Comparison of ENCODE assay signal across 15 cellular contexts in genomic region chr2:111667001-111667400, GRCh38.
DNase-seq lines count a peak whose midpoint lies in the region; ATAC-seq, FAIRE-seq and TF ChIP-seq lines count a peak whose summit lies in the region.
"Had no signal": no experiment of that assay in that cellular context is flagged by ENCODE, and none has a peak within 500 bp of the region (broad histone marks: within the 10 kb centered on the region; RNA-seq: fewer than 3 reads in every experiment).

No MANE protein-coding gene starts in this region.

- no peaks in the 10 kb centered on the region for H3K79me2 ChIP-seq in GM23248 (ENCODE audit: insufficient read depth)
- no peaks in the 10 kb centered on the region for H3K79me2 ChIP-seq in K562 (ENCODE audit: control insufficient read depth, insufficient read depth, low read length)

- ATAC-seq in K562 (no peak), left lobe of liver (no peak), sciatic nerve (no peak)
- no peak for ATAC-seq in CD4-positive, alpha-beta T cell (ENCODE audit: poor library complexity)

- TF ChIP-seq CTCF in K562 (IDR thresholded peaks at IDR 0.05 in 2 of 3, conservative IDR thresholded peaks at IDR 0.05 in 1 of 3; ENCODE audit: insufficient read depth in 2 of 3, low read depth in 1 of 3, low read length in 3 of 3): no peak
- TF ChIP-seq CTCF in vagina (IDR thresholded peaks at IDR 0.05): no peak
- no peak for TF ChIP-seq CTCF in CD4-positive, alpha-beta T cell (IDR thresholded peaks at IDR 0.05)

- H3K9me3 Mint-ChIP-seq in CD4-positive, alpha-beta T cell: no peaks in the 10 kb centered on the region

- no peaks in the 10 kb centered on the region for H3K4me1 Mint-ChIP-seq in CD4-positive, alpha-beta T cell (ENCODE audit: low read depth)

- in situ Hi-C loops in GM23248 (cut with MboI) (loop anchor here (25.0 kb wide), 1 partner anchor 180 kb away; no protein-coding TSS in a partner anchor), K562 (cut with MboI) (no loop called here)

- CTCF ChIA-PET in K562 (lab: Yijun Ruan, JAX; ENCODE audit: low intra/inter-chr PET ratio): no interaction called here
- CTCF ChIA-PET in CD4-positive, alpha-beta T cell (lab: Charles Lee): no interaction called here

- H3K27ac ChIP-seq in GM23248 (no peak overlapping the region), K562 (ENCODE audit: extremely low read depth, low read depth, low read length) (no peak overlapping the region), vagina (no peak overlapping the region)
- no peak overlapping the region for H3K27ac ChIP-seq in CD4-positive, alpha-beta T cell (ENCODE audit: low read depth, low read length)
- H3K27ac ChIP-seq: BLaER1 treated with 17β-estradiol and CSF1 and Interleukin-3, amounts not matched to agents 10 nM and 100 nM had no signal

- H4K20me1 ChIP-seq in GM23248 (ENCODE audit: insufficient read depth): no peaks in the 10 kb centered on the region
- no peaks in the 10 kb centered on the region for H4K20me1 ChIP-seq in K562 (replicated peaks; ENCODE audit: control insufficient read depth, insufficient read depth, low read length)
- H4K20me1 ChIP-seq: BLaER1 treated with 17β-estradiol and CSF1 and Interleukin-3, amounts not matched to agents 10 nM and 100 nM had no signal

- no peaks in the 10 kb centered on the region for H3K9me2 ChIP-seq in GM23248 (ENCODE audit: insufficient read depth)
- H3K9me2 ChIP-seq: SK-N-SH had no signal

- H3K9me1 ChIP-seq in K562 (ENCODE audit: control insufficient read depth, insufficient read depth, low read length): no peaks in the 10 kb centered on the region

- H3K9ac ChIP-seq in GM23248: no peak overlapping the region
- H3K9ac ChIP-seq in K562 (ENCODE audit: insufficient read depth in 1 of 2, low read depth in 2 of 2, low read length in 2 of 2): no peak overlapping the region
- H3K9ac ChIP-seq: BLaER1 treated with 17β-estradiol and CSF1 and Interleukin-3, amounts not matched to agents 10 nM and 100 nM; SK-N-SH had no signal

- no peak overlapping the region for H3K27ac Mint-ChIP-seq in CD4-positive, alpha-beta T cell
- H3K27ac Mint-ChIP-seq: CD8-positive, alpha-beta memory T cell had no signal

- WGBS in GM23248 (ENCODE audit: low coverage in 1 of 2, low lambda C conversion rate in 2 of 2, missing lambda C conversion rate in 2 of 2), 2 experiments: 84 to 89% methylated on average over 8 of the region's 8 CpGs
- WGBS in K562 (ENCODE audit: insufficient coverage, low coverage, missing lambda C conversion rate): 46% methylated on average over 8 of the region's 8 CpGs

- intact Hi-C loops in K562 (cut with micrococcal nuclease) (loop anchor here (2.0 to 5.0 kb wide), 3 partner anchors 32 to 550 kb away; no protein-coding TSS in a partner anchor), vagina (cut with DNase I) (loop anchor here (10.0 kb wide), 1 partner anchor 552 kb away; no protein-coding TSS in a partner anchor), sciatic nerve (cut with DNase I) (no loop called here)
- intact Hi-C loops in CD4-positive, alpha-beta T cell (cut with DNase I, micrococcal nuclease): no loop called here

- POLR2A ChIA-PET in K562 (lab: Yijun Ruan, JAX): interaction anchor here (1.6 kb wide), 1 partner anchor 11 kb away, joined by 7 read pairs; no protein-coding TSS in a partner anchor
- POLR2A ChIA-PET in CD4-positive, alpha-beta T cell (lab: Charles Lee): no interaction called here

- DNase-seq in GM23248 (no peak), K562 (ENCODE audit: extremely low read depth in 1 of 4, low spot score in 3 of 4) (no peak), left lobe of liver (ENCODE audit: low spot score) (peak; percentile 5), vagina (ENCODE audit: extremely low spot score in 2 of 2) (peak; percentile 3 to 70), amygdala (lab: John Stamatoyannopoulos, UW) (no peak), sciatic nerve (ENCODE audit: low spot score) (no peak)
- no peak for DNase-seq in CD4-positive, alpha-beta T cell
- DNase-seq: CD8-positive, alpha-beta memory T cell; GOT3; NCI-H1105; NCI-H2081; NCI-H2171 treated with DMSO at 0.1 percent for 48 hours; SHP77; SK-N-SH had no signal

- no peak overlapping the region for H3K4me3 ChIP-seq in GM23248
- H3K4me3 ChIP-seq in K562: no peak overlapping the region
- H3K4me3 ChIP-seq in vagina: no peak overlapping the region
- H3K4me3 ChIP-seq: BLaER1 treated with 17β-estradiol and CSF1 and Interleukin-3, amounts not matched to agents 10 nM and 100 nM had no signal

- H3K9me3 ChIP-seq in GM23248 (ENCODE audit: low read depth) (no peaks in the 10 kb centered on the region), K562 (replicated peaks; ENCODE audit: control insufficient read depth, insufficient read depth, low read depth, low read length) (no peaks in the 10 kb centered on the region; the same call in 1 of the 2 replicates), vagina (no peaks in the 10 kb centered on the region)
- no peaks in the 10 kb centered on the region for H3K9me3 ChIP-seq in CD4-positive, alpha-beta T cell (ENCODE audit: control insufficient read depth, low read length)
- H3K9me3 ChIP-seq: SK-N-SH had no signal

- H3K4me2 ChIP-seq in GM23248 (ENCODE audit: unreplicated experiment) (no peak overlapping the region), K562 (ENCODE audit: insufficient read depth, low read length) (no peak overlapping the region)
- H3K4me2 ChIP-seq: SK-N-SH had no signal

- no TSS peak for BruUV-seq in K562 (replicated peaks; lab: Mats Ljungman, UMichigan)

- H3K4me1 ChIP-seq in GM23248 (ENCODE audit: insufficient read depth) (peaks cover 15% of the 10 kb centered on the region), K562 (replicated peaks in 1 of 2; ENCODE audit: control insufficient read depth in 2 of 2, insufficient read depth in 2 of 2, low read length in 2 of 2) (peaks cover 9 to 17% of the 10 kb centered on the region in 2 experiments; a peak in 4 of 5 replicates), vagina (peaks cover 7% of the 10 kb centered on the region)

- H3K36me3 ChIP-seq in GM23248 (ENCODE audit: low read depth) (no peaks in the 10 kb centered on the region), K562 (ENCODE audit: control insufficient read depth, insufficient read depth, low read length) (no peaks in the 10 kb centered on the region; the same call in 2 of the 3 replicates), vagina (no peaks in the 10 kb centered on the region)
- H3K36me3 ChIP-seq: BLaER1 treated with 17β-estradiol and CSF1 and Interleukin-3, amounts not matched to agents 10 nM and 100 nM had no signal

- H3K36me3 Mint-ChIP-seq in CD4-positive, alpha-beta T cell (ENCODE audit: low read depth): no peaks in the 10 kb centered on the region
- H3K36me3 Mint-ChIP-seq: CD8-positive, alpha-beta memory T cell had no signal

- H3K27me3 ChIP-seq in GM23248 (replicated peaks; ENCODE audit: insufficient read depth) (no peaks in the 10 kb centered on the region), K562 (ENCODE audit: control insufficient read depth in 2 of 2, insufficient read depth in 2 of 2, low read length in 2 of 2) (no peaks in the 10 kb centered on the region), vagina (no peaks in the 10 kb centered on the region)
- no peaks in the 10 kb centered on the region for H3K27me3 ChIP-seq in CD4-positive, alpha-beta T cell (ENCODE audit: control insufficient read depth, insufficient read depth, low read length)
- H3K27me3 ChIP-seq: BLaER1 treated with 17β-estradiol and CSF1 and Interleukin-3, amounts not matched to agents 10 nM and 100 nM had no signal

- no peaks in the 10 kb centered on the region for H3K27me3 Mint-ChIP-seq in CD4-positive, alpha-beta T cell

- peaks cover 18% of the 10 kb centered on the region for H3F3A ChIP-seq in GM23248 (ENCODE audit: insufficient read depth)

- H2AFZ ChIP-seq in GM23248: 0 out of 2 replicates have a peak overlapping the region, but pooled peaks have one; percentile 28
- H2AFZ ChIP-seq in K562 (ENCODE audit: low read depth, low read length): no peak overlapping the region

- no peak overlapping the region for H3K4me3 Mint-ChIP-seq in CD4-positive, alpha-beta T cell
- H3K4me3 Mint-ChIP-seq: CD8-positive, alpha-beta memory T cell had no signal

- TF ChIP-seq EP300 in K562 (IDR thresholded peaks at IDR 0.05; ENCODE audit: low read length): no peak

- FAIRE-seq in K562 (lab: Jason Lieb, UNC): no peak

- no peak for TF ChIP-seq POLR2A in K562 (conservative IDR thresholded peaks at IDR 0.05)
- no peak for TF ChIP-seq POLR2A in vagina (IDR thresholded peaks at IDR 0.05)

- TF ChIP-seq RAD21 in K562 (CRISPR knock-in tag; conservative IDR thresholded peaks at IDR 0.05 in 1 of 2, IDR thresholded peaks at IDR 0.05 in 1 of 2): no peak

TF ChIP-seq in K562, 482 proteins besides CTCF, POLR2A, EP300 and RAD21:
- TF ChIP-seq XRCC3 (IDR thresholded peaks at IDR 0.05) (no peak), PHB (CRISPR knock-in tag; IDR thresholded peaks at IDR 0.05) (no peak), TAF7 (tag; IDR thresholded peaks at IDR 0.05) (no peak), ZNF766 (CRISPR knock-in tag; conservative IDR thresholded peaks at IDR 0.05) (no peak), NR3C1 (CRISPR knock-in tag; IDR thresholded peaks at IDR 0.05) (no peak), POLR3A (IDR thresholded peaks at IDR 0.05; ENCODE audit: borderline replicate concordance, extremely low read depth, insufficient read depth, insufficient read length) (no peak), ZNF431 (CRISPR knock-in tag; IDR thresholded peaks at IDR 0.05) (peak; percentile 72; the same call in 1 of the 2 replicates), ETV6 (IDR thresholded peaks at IDR 0.05; ENCODE audit: borderline replicate concordance in 1 of 2, low read depth in 2 of 2, low read length in 1 of 2) (no peak), ETV6 (CRISPR knock-in tag; IDR thresholded peaks at IDR 0.05; ENCODE audit: borderline replicate concordance) (no peak)

Comparison
In these comparisons a context has a peak if more than half of its experiments do, and no peak if none do; other contexts are left out.
1. DNase-seq: peak in left lobe of liver (single experiment) and vagina (2 of 2); none in GM23248 (single experiment), K562 (0 of 4), amygdala (0 of 56), sciatic nerve (single experiment) and CD4-positive, alpha-beta T cell (0 of 10).
2. intact Hi-C loops: an anchor here in K562 (2.0 to 5.0 kb wide) and vagina (10.0 kb wide); none called in sciatic nerve and CD4-positive, alpha-beta T cell.